ENCODE assay signal across 9 cellular contexts in genomic region chr14:31543969-31544799, GRCh38. TPM values are rescaled to one million over a fixed set of nuclear protein-coding genes. Genes with fewer than 3 reads are reported as not detected.
DNase-seq lines count a peak whose midpoint lies in the region; ATAC-seq and TF ChIP-seq lines count a peak whose summit lies in the region.
"Had no signal": no experiment of that assay in that cellular context is flagged by ENCODE, and none has a peak within 500 bp of the region (broad histone marks: within the 10 kb centered on the region; RNA-seq: fewer than 3 reads in every experiment).

No MANE protein-coding gene starts in this region.

- intact Hi-C loops in head of caudate nucleus (cut with DNase I), result no loop called here

- TF ChIP-seq CTCF in GM12872 (IDR thresholded peaks at IDR 0.05; ENCODE audit: insufficient read depth, low read depth, low read length) (peak; percentile 46; the same call in 1 of the 3 replicates), mesothelial cell of epicardium (IDR thresholded peaks at IDR 0.05; ENCODE audit: unreplicated experiment) (peak; percentile 6)

- ATAC-seq in HG03097 (IDR thresholded peaks at IDR 0.05; ENCODE audit: low FRiP score, unreplicated experiment) (peak; percentile 56), GM19023 (IDR thresholded peaks at IDR 0.05; ENCODE audit: unreplicated experiment) (no peak)

- H3K36me3 Mint-ChIP-seq in mesothelial cell of epicardium, result no peaks in the 10 kb centered on the region

- peaks cover 8% of the 10 kb centered on the region for H3K4me1 Mint-ChIP-seq in mesothelial cell of epicardium

- H3K27me3 Mint-ChIP-seq in mesothelial cell of epicardium (ENCODE audit: low read depth), result peaks cover 7% of the 10 kb centered on the region

- peaks cover 11% of the 10 kb centered on the region for H3K9me3 Mint-ChIP-seq in mesothelial cell of epicardium

- DNase-seq in astrocyte of the hippocampus (ENCODE audit: low read depth, low spot score), result peak; percentile 7
- no peak for DNase-seq in mesothelial cell of epicardium (ENCODE audit: low spot score in 2 of 2, unreplicated experiment in 2 of 2)
- DNase-seq in head of caudate nucleus, result no peak
- no peak for DNase-seq in SKM-1 treated with dmso at 0.1 percent for 144 hours (lab: John Stamatoyannopoulos, UW; ENCODE audit: unreplicated experiment)
- no peak for DNase-seq in superior temporal gyrus (ENCODE audit: extremely low spot score)
- DNase-seq: ovary had no signal

- H3K4me3 Mint-ChIP-seq in mesothelial cell of epicardium, result no peak overlapping the region

- H3K27ac Mint-ChIP-seq in mesothelial cell of epicardium, result no peak overlapping the region

RNA-seq across cellular contexts. Expression of gene NUBPL, which starts 17.0 kb away (rescaled TPM):
- total RNA-seq in mesothelial cell of epicardium, result 19.7 to 22.6 TPM (median 22.1 TPM) in 3 replicates

RNA-seq across cellular contexts. Expression of gene GPR33, which starts 56.3 kb away (rescaled TPM):
- not detected in 3 replicates for total RNA-seq in mesothelial cell of epicardium
- total RNA-seq: ovary had no signal
